14 cellular contexts compared by ENCODE assay signal in the genomic region with DNA sequence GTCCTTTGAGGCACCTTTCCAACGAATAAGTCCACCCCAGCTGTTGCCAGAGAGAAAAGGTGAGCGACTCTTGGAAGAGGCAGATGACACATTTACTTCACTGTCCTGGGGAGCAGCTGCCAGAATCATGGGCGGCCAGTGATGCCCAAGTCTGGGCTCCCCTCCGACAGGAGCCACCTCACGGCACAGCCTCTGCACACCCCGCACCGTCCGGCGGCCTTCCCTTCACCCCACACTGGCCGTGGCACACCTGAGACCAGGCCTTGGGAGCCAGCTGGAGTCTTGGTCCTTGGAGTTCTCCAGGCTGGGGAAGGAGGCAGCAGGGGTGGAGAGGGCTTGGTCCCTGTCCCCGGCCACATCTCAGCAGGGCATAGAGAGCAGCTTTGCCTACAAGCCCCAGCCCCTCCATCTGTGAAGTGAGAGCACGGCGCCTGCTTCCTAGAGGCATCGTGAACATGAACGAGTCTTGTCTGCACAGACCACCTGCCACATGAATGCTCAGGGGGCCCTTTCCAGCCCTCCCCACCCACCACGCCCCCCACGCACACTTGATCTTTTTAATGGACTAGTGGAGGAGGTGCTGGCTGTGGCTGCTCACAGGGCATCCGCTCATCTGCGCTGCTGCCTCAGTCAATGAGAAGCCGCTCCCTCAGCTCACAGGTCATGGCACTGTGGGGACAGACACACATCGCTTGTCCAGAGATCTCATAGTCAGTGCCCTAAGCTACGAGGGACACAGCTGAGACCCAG.
"Had no signal": no experiment of that assay in that cellular context is flagged by ENCODE, and none has a peak within 500 bp of the region (broad histone marks: within the 10 kb centered on the region; RNA-seq: fewer than 3 reads in every experiment).

No MANE protein-coding gene starts in this region.

- H3K4me3 Mint-ChIP-seq: dendritic cell treated with granulocyte-macrophage colony-stimulating factor and Interleukin-4, amounts not matched to agents 40 ng/mL and 50 ng/mL, for 4 days; naive thymus-derived CD4-positive, alpha-beta T cell; stimulated activated naive CD8-positive, alpha-beta T cell treated with anti-CD3 and anti-CD28 coated beads, Interleukin-15, Interleukin-2, amounts not matched to agents 100 ng/mL and 50 ng/mL, for 24 hours had no signal

- H3K4me1 Mint-ChIP-seq: naive thymus-derived CD4-positive, alpha-beta T cell had no signal

- DNase-seq: erythroblast; foreskin melanocyte; heart left ventricle; hippocampal formation; kidney glomerular epithelial cell; mammary epithelial cell; naive thymus-derived CD4-positive, alpha-beta T cell; right cardiac atrium; small intestine; stimulated activated CD4-positive, alpha-beta T cell treated with anti-CD3 and anti-CD28 coated beads, Interleukin-2, amount 100 ng/mL, for 48 hours; testis; upper lobe of right lung had no signal

- H3K36me3 Mint-ChIP-seq: naive thymus-derived CD4-positive, alpha-beta T cell had no signal

- H3K27me3 Mint-ChIP-seq: stimulated activated naive CD8-positive, alpha-beta T cell treated with anti-CD3 and anti-CD28 coated beads, Interleukin-15, Interleukin-2, amounts not matched to agents 100 ng/mL and 50 ng/mL, for 24 hours had no signal

- H3K9me3 Mint-ChIP-seq: dendritic cell treated with granulocyte-macrophage colony-stimulating factor and Interleukin-4, amounts not matched to agents 40 ng/mL and 50 ng/mL, for 4 days; naive thymus-derived CD4-positive, alpha-beta T cell; stimulated activated naive CD8-positive, alpha-beta T cell treated with anti-CD3 and anti-CD28 coated beads, Interleukin-15, Interleukin-2, amounts not matched to agents 100 ng/mL and 50 ng/mL, for 24 hours had no signal

- H3K27ac Mint-ChIP-seq: dendritic cell treated with granulocyte-macrophage colony-stimulating factor and Interleukin-4, amounts not matched to agents 40 ng/mL and 50 ng/mL, for 4 days; naive thymus-derived CD4-positive, alpha-beta T cell; stimulated activated naive CD8-positive, alpha-beta T cell treated with anti-CD3 and anti-CD28 coated beads, Interleukin-15, Interleukin-2, amounts not matched to agents 100 ng/mL and 50 ng/mL, for 24 hours had no signal
